In the genomic region with DNA sequence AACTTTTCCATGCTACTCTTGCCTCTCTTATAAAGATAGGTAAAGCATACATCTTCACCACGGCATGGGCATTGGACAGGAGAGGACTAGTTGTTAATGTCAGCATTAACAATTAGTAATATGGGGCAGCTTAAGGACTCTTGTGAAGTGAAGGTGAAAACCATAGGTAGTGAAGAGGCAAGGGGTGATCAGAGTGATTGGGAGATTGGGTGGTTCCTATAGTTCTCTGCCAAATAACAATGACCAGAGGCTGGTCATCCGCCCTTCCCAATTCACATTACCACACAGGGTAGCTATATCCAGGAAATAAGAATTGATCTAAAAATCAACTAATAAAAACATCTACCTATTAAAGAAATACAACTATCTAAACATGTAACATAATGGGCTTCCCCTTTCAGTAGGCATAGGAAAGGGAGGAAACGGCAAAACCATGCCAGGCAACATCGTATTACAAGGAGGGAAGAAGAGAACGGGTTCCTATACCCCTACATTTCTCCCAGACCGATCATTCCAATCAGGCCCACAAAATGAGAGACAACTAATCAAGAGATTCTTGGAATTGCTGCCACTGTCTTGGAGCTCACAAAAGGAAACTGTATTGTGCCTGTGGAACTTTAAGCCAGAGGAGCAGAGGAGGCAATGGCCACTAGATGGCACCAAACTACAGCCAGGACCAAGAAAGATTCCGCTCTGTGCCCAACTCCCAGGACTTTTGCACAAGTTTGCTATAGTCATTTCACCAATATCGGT, we compare ENCODE assay signal across 8 cellular contexts.
A peak's percentile ranks its signal among the peaks of the same experiment; 100 is the strongest.
DNase-seq lines count a peak whose midpoint lies in the region; ATAC-seq lines count a peak whose summit lies in the region.

No MANE protein-coding gene starts in this region.

- no peak overlapping the region for H2BK15ac ChIP-seq in mesendoderm (replicated peaks; ENCODE audit: low read depth)

- H2BK5ac ChIP-seq in mesendoderm (ENCODE audit: low read length): no peak overlapping the region

- H3K27ac ChIP-seq in mesendoderm (ENCODE audit: low read depth, low read length): no peak overlapping the region

- no CpG with 5 or more reads among the region's 8 CpGs for WGBS in mesendoderm (ENCODE audit: extremely low coverage, insufficient coverage, low lambda C conversion rate)

- H3K4me1 ChIP-seq in mesendoderm (ENCODE audit: control insufficient read depth, low read depth, low read length): peaks cover 3% of the 10 kb centered on the region

- POLR2A ChIA-PET in activated CD4-positive, alpha-beta memory T cell treated with anti-CD3 and anti-CD28 coated beads for 36 hours (lab: Charles Lee): no interaction called here

- H3K4me1 Mint-ChIP-seq in activated CD4-positive, alpha-beta memory T cell treated with anti-CD3 and anti-CD28 coated beads for 36 hours (ENCODE audit: low read depth): peaks cover 10% of the 10 kb centered on the region

- H3K56ac ChIP-seq in mesendoderm (ENCODE audit: low read length): no peak overlapping the region

- no peak overlapping the region for H4K5ac ChIP-seq in mesendoderm (ENCODE audit: low read length)

- no peaks in the 10 kb centered on the region for H3K36me3 ChIP-seq in mesendoderm (ENCODE audit: control insufficient read depth, insufficient read depth, low read length)

- DNase-seq in C1 segment of cervical spinal cord (lab: John Stamatoyannopoulos, UW) (peak in 13 of 14 donors; percentile 6 to 68 (median 36)), NCI-H748 (lab: John Stamatoyannopoulos, UW; ENCODE audit: unreplicated experiment) (peak; percentile 71), mesendoderm (peak; percentile 90)
- peak; percentile 76 for DNase-seq in activated CD4-positive, alpha-beta memory T cell treated with anti-CD3 and anti-CD28 coated beads for 36 hours
- peak; percentile 26 for DNase-seq in effector CD8-positive, alpha-beta T cell (lab: John Stamatoyannopoulos, UW)
- peak; percentile 33 to 37 for DNase-seq in stimulated activated CD8-positive, alpha-beta memory T cell treated with anti-CD3 and anti-CD28 coated beads, Interleukin-2, amount 100 ng/mL, for 48 hours (ENCODE audit: low read depth in 2 of 2)

- peak; percentile 89 for ATAC-seq in GM19043 (IDR thresholded peaks at IDR 0.05; ENCODE audit: low read depth, unreplicated experiment)
- peak; percentile 90 for ATAC-seq in HG03280 (IDR thresholded peaks at IDR 0.05; ENCODE audit: unreplicated experiment)

- H3K4me3 ChIP-seq in mesendoderm (ENCODE audit: low read length): no peak overlapping the region

- no peaks in the 10 kb centered on the region for H3K79me2 ChIP-seq in mesendoderm (ENCODE audit: control insufficient read depth, insufficient read depth, low read length)

- no peak overlapping the region for H3K4ac ChIP-seq in mesendoderm (ENCODE audit: low read depth, low read length)

- no peaks in the 10 kb centered on the region for H3K27me3 Mint-ChIP-seq in activated CD4-positive, alpha-beta memory T cell treated with anti-CD3 and anti-CD28 coated beads for 36 hours

- H2BK120ac ChIP-seq in mesendoderm (ENCODE audit: low read depth, low read length): no peak overlapping the region

- H3K79me1 ChIP-seq in mesendoderm (ENCODE audit: low read length): no peaks in the 10 kb centered on the region

- H2AK5ac ChIP-seq in mesendoderm (ENCODE audit: low read length): no peak overlapping the region

- no peak overlapping the region for H3K23ac ChIP-seq in mesendoderm (ENCODE audit: low read length)

- H3K9ac ChIP-seq in mesendoderm (ENCODE audit: low read length): no peak overlapping the region

- no peaks in the 10 kb centered on the region for H3K36me3 Mint-ChIP-seq in activated CD4-positive, alpha-beta memory T cell treated with anti-CD3 and anti-CD28 coated beads for 36 hours

- intact Hi-C loops in activated CD4-positive, alpha-beta memory T cell treated with anti-CD3 and anti-CD28 coated beads for 36 hours (cut with micrococcal nuclease): loop anchor here (1.0 kb wide), 2 partner anchors 85 to 121 kb away; no protein-coding TSS in a partner anchor

- peak overlapping the region; percentile 75 for H3K18ac ChIP-seq in mesendoderm (ENCODE audit: low read length)

- H3K27me3 ChIP-seq in mesendoderm (ENCODE audit: insufficient read depth, low read length, poor library complexity): no peaks in the 10 kb centered on the region

- H3K9me3 Mint-ChIP-seq in activated CD4-positive, alpha-beta memory T cell treated with anti-CD3 and anti-CD28 coated beads for 36 hours: no peaks in the 10 kb centered on the region

- H3K4me3 Mint-ChIP-seq in activated CD4-positive, alpha-beta memory T cell treated with anti-CD3 and anti-CD28 coated beads for 36 hours: no peak overlapping the region

- H3K27ac Mint-ChIP-seq in activated CD4-positive, alpha-beta memory T cell treated with anti-CD3 and anti-CD28 coated beads for 36 hours: no peak overlapping the region

- no peak overlapping the region for H4K8ac ChIP-seq in mesendoderm (ENCODE audit: low read depth, low read length)

- no peak overlapping the region for H3K4me2 ChIP-seq in mesendoderm (ENCODE audit: low read length)

- CTCF ChIA-PET in activated CD4-positive, alpha-beta memory T cell treated with anti-CD3 and anti-CD28 coated beads for 36 hours (lab: Charles Lee): interaction anchor here (0.6 to 6.9 kb wide), 41 partner anchors 9 to 527 kb away, joined by 3 to 71 read pairs (median 4); no protein-coding TSS in a partner anchor

Comparison
In these comparisons a context has a peak if more than half of its experiments do, and no peak if none do; other contexts are left out.
1. DNase-seq: peak in every context shown above with its lines; median percentile 90 in mesendoderm; 76 in activated CD4-positive, alpha-beta memory T cell treated with anti-CD3 and anti-CD28 coated beads for 36 hours; 71 in NCI-H748; 36 in C1 segment of cervical spinal cord; 35 in stimulated activated CD8-positive, alpha-beta memory T cell treated with anti-CD3 and anti-CD28 coated beads, Interleukin-2, amount 100 ng/mL, for 48 hours; 26 in effector CD8-positive, alpha-beta T cell.